8 cellular contexts compared by ENCODE assay signal in the genomic region with DNA sequence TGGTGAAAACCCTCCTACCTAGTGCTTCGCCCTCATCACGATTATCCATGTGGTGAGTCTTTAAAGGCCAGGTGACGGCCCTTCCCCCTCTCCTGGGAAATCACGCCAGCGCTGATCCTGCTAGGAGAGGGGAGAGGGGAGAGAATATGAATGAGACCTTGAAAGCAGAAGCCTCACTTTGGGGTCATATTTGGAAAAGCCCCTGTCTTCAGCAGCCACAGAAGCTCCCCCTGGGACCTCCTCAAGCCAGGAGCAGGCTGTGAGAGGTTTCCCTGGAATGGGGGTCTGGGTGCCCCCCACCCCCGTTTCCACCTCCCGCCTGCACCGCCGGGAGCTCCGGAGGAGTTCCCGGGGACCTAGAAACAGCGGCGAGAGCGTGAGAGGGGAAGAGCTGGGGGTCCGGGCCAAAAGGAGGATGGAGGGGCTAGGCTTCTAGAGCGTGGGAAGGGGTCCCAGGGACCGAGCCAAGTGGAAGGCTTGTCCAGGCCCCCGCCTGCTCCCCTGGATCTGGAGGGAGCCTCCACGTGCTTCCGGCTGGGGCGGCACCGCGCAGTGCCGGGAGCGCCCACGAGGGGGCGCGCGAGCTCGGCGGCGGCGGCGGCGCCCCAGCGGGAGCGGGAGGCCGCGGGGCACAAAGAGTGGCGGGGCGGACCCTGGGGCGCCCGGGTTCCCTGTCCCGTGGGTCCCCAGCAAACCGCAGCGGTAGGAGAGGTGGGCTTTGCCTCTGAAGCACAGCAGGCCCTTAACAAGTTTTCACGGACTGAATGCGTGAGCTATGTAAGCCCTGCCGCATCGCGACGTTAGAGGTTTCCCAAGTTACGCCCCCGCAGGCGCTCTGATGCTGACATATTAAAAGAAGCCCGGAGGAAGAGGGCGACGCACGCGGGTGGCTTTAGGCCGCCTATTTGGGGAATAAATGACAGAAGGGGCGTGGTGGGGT.
DNase-seq lines count a peak whose midpoint lies in the region; TF ChIP-seq lines count a peak whose summit lies in the region.

No MANE protein-coding gene starts in this region.

- H3K9ac ChIP-seq in ES-I3 (ENCODE audit: low read depth, low read length) (peak overlapping the region; percentile 59), GM23248 (peak overlapping the region; percentile 54), iPS-18a (ENCODE audit: low read length) (peak overlapping the region; percentile 62)

- H3K36me3 ChIP-seq in ES-I3 (ENCODE audit: insufficient read depth, low read length) (no peaks in the 10 kb centered on the region), GM23248 (ENCODE audit: low read depth) (no peaks in the 10 kb centered on the region), iPS-18a (ENCODE audit: control insufficient read depth, low read depth, low read length) (no peaks in the 10 kb centered on the region)

- no peaks in the 10 kb centered on the region for H3K4me1 ChIP-seq in ES-I3 (ENCODE audit: insufficient read depth, low read length)
- H3K4me1 ChIP-seq in GM23248 (ENCODE audit: insufficient read depth), result 0 out of 2 replicates have a peak, but pooled peaks cover 3% of the 10 kb centered on the region
- H3K4me1 ChIP-seq in iPS-18a (ENCODE audit: control insufficient read depth, low read depth, low read length), result peaks cover 6% of the 10 kb centered on the region

- in situ Hi-C loops in GM23248 (cut with MboI), result loop anchor here (10.0 kb wide), 1 partner anchor 69 kb away; no protein-coding TSS in a partner anchor
- in situ Hi-C loops in astrocyte of the spinal cord (cut with HindIII; ENCODE audit: low sequenced_read_pairs), result no loop called here

- H3F3A ChIP-seq in GM23248 (ENCODE audit: insufficient read depth), result no peaks in the 10 kb centered on the region

- peak; percentile 64 for TF ChIP-seq CTCF in astrocyte of the spinal cord (IDR thresholded peaks at IDR 0.05; ENCODE audit: low read depth, low read length)

- DNase-seq in GM23248, result peak; percentile 92
- DNase-seq in LHCN-M2 (ENCODE audit: low read depth), result peak; percentile 41
- DNase-seq in T-helper 2 cell, result peak; percentile 24 to 56 (median 47)
- peak; percentile 49 for DNase-seq in astrocyte of the spinal cord (ENCODE audit: low read depth, low spot score)
- DNase-seq in cortex of kidney (lab: John Stamatoyannopoulos, UW), result no peak

- H3K4me2 ChIP-seq in GM23248 (ENCODE audit: unreplicated experiment), result peak overlapping the region; percentile 90

- H3K4me3 ChIP-seq in GM23248 (peak overlapping the region; percentile 72), astrocyte of the spinal cord (ENCODE audit: low read depth, low read length) (peak overlapping the region; percentile 53), iPS-18a (ENCODE audit: low read length) (peak overlapping the region; percentile 71), skin epidermis (peak overlapping the region; percentile 33 to 55 (median 44))

- H2AFZ ChIP-seq in GM23248, result peak overlapping the region; percentile 82

- H3K79me2 ChIP-seq in GM23248 (ENCODE audit: insufficient read depth), result no peaks in the 10 kb centered on the region

- no peaks in the 10 kb centered on the region for H4K20me1 ChIP-seq in GM23248 (ENCODE audit: insufficient read depth)

- H3K27me3 ChIP-seq in GM23248 (replicated peaks; ENCODE audit: insufficient read depth) (peaks cover 77% of the 10 kb centered on the region), iPS-18a (ENCODE audit: control insufficient read depth, insufficient read depth, low read length) (peaks cover 48% of the 10 kb centered on the region)

- 0 to 1% methylated on average over 39 to 42 of the region's 62 CpGs for WGBS in GM23248 (ENCODE audit: low coverage in 1 of 2, low lambda C conversion rate in 2 of 2, missing lambda C conversion rate in 2 of 2), 2 experiments

- H3K27ac ChIP-seq in GM23248 (no peak overlapping the region), iPS-18a (ENCODE audit: low read length) (no peak overlapping the region), skin epidermis (peak overlapping the region in 1 of 21 experiments; percentile 5)

- no peaks in the 10 kb centered on the region for H3K9me2 ChIP-seq in GM23248 (ENCODE audit: insufficient read depth)

- no peaks in the 10 kb centered on the region; the same call in 1 of the 2 replicates for H3K9me3 ChIP-seq in ES-I3 (ENCODE audit: control insufficient read depth, insufficient read depth, low read length)
- no peaks in the 10 kb centered on the region for H3K9me3 ChIP-seq in GM23248 (ENCODE audit: low read depth)
- no peaks in the 10 kb centered on the region for H3K9me3 ChIP-seq in iPS-18a (ENCODE audit: control insufficient read depth, low read depth, low read length)
